In genomic region chr12:26691234-26691970, GRCh38 we compare ENCODE assay signal across 9 cellular contexts.
DNase-seq lines count a peak whose midpoint lies in the region; ATAC-seq and TF ChIP-seq lines count a peak whose summit lies in the region.
"Had no signal": no experiment of that assay in that cellular context is flagged by ENCODE, and none has a peak within 500 bp of the region (broad histone marks: within the 10 kb centered on the region; RNA-seq: fewer than 3 reads in every experiment).

No MANE protein-coding gene starts in this region.

- H2BK120ac ChIP-seq in H9 (ENCODE audit: low read depth, low read length, poor library complexity, severe bottlenecking), result no peak overlapping the region

- H3K27me3 ChIP-seq in H9 (ENCODE audit: insufficient read depth, low read length) (no peaks in the 10 kb centered on the region), PC-3 (ENCODE audit: low read length) (no peaks in the 10 kb centered on the region), fibroblast of lung (ENCODE audit: control insufficient read depth, insufficient read depth, low read length) (no peaks in the 10 kb centered on the region)

- peak overlapping the region; percentile 44 to 92 (median 50) for H3K27ac Mint-ChIP-seq in H9

- no CpG with 5 or more reads among the region's 15 CpGs for WGBS in H9 (ENCODE audit: extremely low coverage, insufficient read length, low lambda C conversion rate)

- H3K4me3 ChIP-seq in PC-3 (ENCODE audit: low read length) (peak overlapping the region; percentile 39), fibroblast of lung (replicated peaks in 1 of 4; ENCODE audit: control extremely low read depth in 1 of 4, insufficient read depth in 1 of 4, low read depth in 3 of 4, low read length in 4 of 4) (no peak overlapping the region)

- H4K5ac ChIP-seq in H9 (ENCODE audit: insufficient read length, low read depth, low read length), result no peak overlapping the region

- no peaks in the 10 kb centered on the region for H3K79me2 ChIP-seq in H9 (ENCODE audit: insufficient read depth, low read length)
- no peaks in the 10 kb centered on the region for H3K79me2 ChIP-seq in PC-3 (ENCODE audit: low read length)
- no peaks in the 10 kb centered on the region for H3K79me2 ChIP-seq in fibroblast of lung (ENCODE audit: control insufficient read depth, insufficient read depth, low read length)

- H3K4me1 Mint-ChIP-seq in H9, result peaks cover 25 to 26% of the 10 kb centered on the region in 2 experiments

- H3K4ac ChIP-seq in H9 (ENCODE audit: low read depth, low read length), result no peak overlapping the region

- DNase-seq in H9, result peak; percentile 83
- DNase-seq in PC-3, result peak; percentile 100
- peak; percentile 93 to 99 for DNase-seq in fibroblast of lung (ENCODE audit: low read depth in 2 of 2)
- DNase-seq in pulmonary artery endothelial cell (ENCODE audit: low read depth, low spot score), result peak; percentile 84
- no peak for DNase-seq in activated T-cell treated with anti-CD3 and anti-CD28 coated beads, Interleukin-2, amount 50 U/mL, for 48 hours
- DNase-seq: activated CD4-positive, CD25-positive, alpha-beta regulatory T cell had no signal

- CTCF ChIA-PET in PC-3 (lab: Charles Lee), result interaction anchor here (1.0 kb wide), 1 partner anchor 39 kb away, joined by 3 read pairs; no protein-coding TSS in a partner anchor

- H4K8ac ChIP-seq in H9 (replicated peaks; ENCODE audit: insufficient read length, low read depth, low read length), result no peak overlapping the region

- peaks cover 0 to 22% (median 10%) of the 10 kb centered on the region in 3 experiments; a peak in 4 of 7 replicates for H3K36me3 Mint-ChIP-seq in H9 (ENCODE audit: insufficient read depth in 1 of 3, low read depth in 3 of 3)

- H3K23ac ChIP-seq in H9 (ENCODE audit: insufficient read length, low read depth, low read length), result no peak overlapping the region

- no peaks in the 10 kb centered on the region for H4K20me1 ChIP-seq in H9 (ENCODE audit: control insufficient read depth, insufficient read depth, insufficient read length)
- H4K20me1 ChIP-seq in PC-3 (ENCODE audit: low read length), result no peaks in the 10 kb centered on the region
- no peaks in the 10 kb centered on the region for H4K20me1 ChIP-seq in fibroblast of lung (ENCODE audit: control insufficient read depth, extremely low read depth, insufficient read depth, low read length)

- no peaks in the 10 kb centered on the region for H3K9me3 Mint-ChIP-seq in H9

- POLR2A ChIA-PET in PC-3 (lab: Charles Lee; ENCODE audit: unreplicated experiment), result interaction anchor here (0.5 to 0.6 kb wide), 3 partner anchors 91 to 1258 kb away, joined by 3 to 17 read pairs (median 3); no protein-coding TSS in a partner anchor

- no peak overlapping the region for H3K9ac ChIP-seq in H9 (ENCODE audit: extremely low read depth, insufficient read length, low read length)
- no peak overlapping the region for H3K9ac ChIP-seq in PC-3 (ENCODE audit: low read length)
- no peak overlapping the region for H3K9ac ChIP-seq in fibroblast of lung (ENCODE audit: insufficient read depth, low read length)

- H3K4me1 ChIP-seq in H9 (ENCODE audit: insufficient read depth, low read length) (peaks cover 5% of the 10 kb centered on the region; the same call in 1 of the 2 replicates), PC-3 (ENCODE audit: insufficient read depth, low read length) (peaks cover 47% of the 10 kb centered on the region), fibroblast of lung (ENCODE audit: control insufficient read depth, extremely low read depth, insufficient read depth, low read length) (peaks cover 6% of the 10 kb centered on the region)

- no peak overlapping the region for H2AFZ ChIP-seq in H9 (ENCODE audit: low read length)
- peak overlapping the region; percentile 46 for H2AFZ ChIP-seq in PC-3 (ENCODE audit: low read length)
- no peak overlapping the region for H2AFZ ChIP-seq in fibroblast of lung (ENCODE audit: low read length)

- no peak overlapping the region for H2BK12ac ChIP-seq in H9 (ENCODE audit: insufficient read length, low read depth, low read length)

- no peak overlapping the region for H3K14ac ChIP-seq in H9 (ENCODE audit: insufficient read depth, low read length)

- no peaks in the 10 kb centered on the region for H3K27me3 Mint-ChIP-seq in H9 (ENCODE audit: low read depth)

- H2BK20ac ChIP-seq in H9 (ENCODE audit: low read depth, low read length, poor library complexity, severe bottlenecking), result no peak overlapping the region

- peak overlapping the region; percentile 72 for H3K27ac ChIP-seq in H9 (ENCODE audit: insufficient read length, low read depth, low read length)
- peak overlapping the region; percentile 48 for H3K27ac ChIP-seq in PC-3 (ENCODE audit: low read length)
- no peak overlapping the region for H3K27ac ChIP-seq in fibroblast of lung (ENCODE audit: insufficient read depth, low read length)

- TF ChIP-seq CTCF in H9 (conservative IDR thresholded peaks at IDR 0.05) (no peak), PC-3 (conservative IDR thresholded peaks at IDR 0.05; ENCODE audit: low read depth, low read length) (no peak), fibroblast of lung (conservative IDR thresholded peaks at IDR 0.05 in 1 of 2, IDR thresholded peaks at IDR 0.05 in 1 of 2; ENCODE audit: low read depth in 1 of 2, low read length in 2 of 2) (no peak)

- no peaks in the 10 kb centered on the region for H3K9me2 ChIP-seq in PC-3 (replicated peaks; ENCODE audit: low read length)

- no peaks in the 10 kb centered on the region for H3K79me1 ChIP-seq in H9 (ENCODE audit: insufficient read depth, low read depth, low read length, poor library complexity, severe bottlenecking)

- no peak overlapping the region for H3K18ac ChIP-seq in H9 (ENCODE audit: insufficient read length, low read depth, low read length)

- H3K36me3 ChIP-seq in PC-3 (ENCODE audit: low read depth, low read length) (no peaks in the 10 kb centered on the region), fibroblast of lung (ENCODE audit: control insufficient read depth, insufficient read depth, low read length) (no peaks in the 10 kb centered on the region)

- peaks cover 6% of the 10 kb centered on the region for H3F3A ChIP-seq in PC-3 (ENCODE audit: low read length, unreplicated experiment)

- no peak overlapping the region for H2BK15ac ChIP-seq in H9 (ENCODE audit: low read depth, low read length)

- no peak overlapping the region for H3T11ph ChIP-seq in H9 (ENCODE audit: low read length)

- H4K91ac ChIP-seq in H9 (ENCODE audit: insufficient read length, low read depth, low read length), result no peak overlapping the region

- H3K9me3 ChIP-seq in H9 (ENCODE audit: control insufficient read depth, low read depth, low read length) (no peaks in the 10 kb centered on the region), PC-3 (ENCODE audit: low read length) (no peaks in the 10 kb centered on the region), fibroblast of lung (ENCODE audit: control insufficient read depth, insufficient read depth, low read depth, low read length) (no peaks in the 10 kb centered on the region)

- no peak overlapping the region for H3K4me3 Mint-ChIP-seq in H9

- H3K56ac ChIP-seq in H9 (ENCODE audit: insufficient read length, low read depth, low read length), result no peak overlapping the region

- ATAC-seq in PC-3 (peak; percentile 92), HG03045 (IDR thresholded peaks at IDR 0.05; ENCODE audit: unreplicated experiment) (no peak), HG03139 (IDR thresholded peaks at IDR 0.05; ENCODE audit: unreplicated experiment) (no peak), HG02973 (IDR thresholded peaks at IDR 0.05; ENCODE audit: unreplicated experiment) (no peak)

- intact Hi-C loops in PC-3 (cut with micrococcal nuclease), result loop anchor here (1.0 to 2.0 kb wide), 3 partner anchors 8 to 852 kb away; no protein-coding TSS in a partner anchor

- H2BK5ac ChIP-seq in H9 (ENCODE audit: insufficient read length, low read length), result no peak overlapping the region

- no peak overlapping the region for H2AK5ac ChIP-seq in H9 (ENCODE audit: insufficient read length, low read length)

- no peaks in the 10 kb centered on the region for H3K23me2 ChIP-seq in H9 (ENCODE audit: insufficient read length, low read depth, low read length, poor library complexity, severe bottlenecking)

- no peak overlapping the region for H3K4me2 ChIP-seq in H9 (ENCODE audit: insufficient read depth, insufficient read length, low read length)
- H3K4me2 ChIP-seq in PC-3 (ENCODE audit: low read length), result peak overlapping the region; percentile 76
- H3K4me2 ChIP-seq in fibroblast of lung (ENCODE audit: extremely low read depth, insufficient read depth, low read length), result no peak overlapping the region

- no TSS peak for BruUV-seq in PC-3 (replicated peaks; lab: Mats Ljungman, UMichigan)

Comparison
In these comparisons a context has a peak if more than half of its experiments do, and no peak if none do; other contexts are left out.
1. DNase-seq: peak in H9 (single experiment), PC-3 (single experiment), fibroblast of lung (2 of 2) and pulmonary artery endothelial cell (single experiment); none in activated T-cell treated with anti-CD3 and anti-CD28 coated beads, Interleukin-2, amount 50 U/mL, for 48 hours (0 of 2).